4 cellular contexts compared by ENCODE assay signal in the genomic region with DNA sequence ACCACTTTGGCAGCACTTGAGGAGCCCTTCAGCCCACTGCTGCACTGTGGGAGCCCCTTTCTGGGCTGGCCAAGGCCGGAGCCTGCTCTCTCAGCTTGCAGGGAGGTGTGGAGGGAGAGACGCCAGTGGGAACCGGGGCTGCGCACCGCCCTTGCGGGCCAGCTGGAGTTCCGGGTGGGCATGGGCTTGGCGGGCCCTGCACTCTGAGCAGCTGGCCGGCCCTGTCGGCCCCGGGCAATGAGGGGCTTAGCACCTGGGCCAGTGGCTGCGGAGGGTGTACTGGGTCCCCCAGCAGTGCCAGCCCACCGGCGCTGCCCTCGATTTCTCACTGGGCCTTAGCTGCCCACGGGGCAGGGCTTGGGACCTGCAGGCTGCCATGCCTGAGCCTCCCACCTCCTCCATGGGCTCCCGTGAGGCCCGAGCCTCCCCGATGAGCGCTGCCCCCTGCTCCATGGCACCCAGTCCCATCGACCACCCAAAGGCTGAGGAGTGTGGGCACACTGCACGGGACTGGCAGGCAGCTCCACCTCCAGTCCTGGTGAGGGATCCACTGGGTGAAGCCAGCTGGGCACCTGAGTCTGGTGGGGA.
DNase-seq lines count a peak whose midpoint lies in the region; ATAC-seq and TF ChIP-seq lines count a peak whose summit lies in the region.
"Not testable (repeated sequence)": the region's sequence is repeated elsewhere in the genome, so short reads cannot be mapped to it uniquely, and the experiment has no call there.

No MANE protein-coding gene starts in this region.

- H3K9ac ChIP-seq in neuronal stem cell (ENCODE audit: low read depth, low read length, poor library complexity): not testable (repeated sequence)

- not testable (repeated sequence) for H4K8ac ChIP-seq in neuronal stem cell (ENCODE audit: low read depth, low read length)

- ATAC-seq in RWPE2 (ENCODE audit: low read depth); right cardiac atrium: not testable (repeated sequence)

- H2BK120ac ChIP-seq in neuronal stem cell (ENCODE audit: low read depth, low read length): not testable (repeated sequence)

- not testable (repeated sequence) for H2AFZ ChIP-seq in neuronal stem cell (ENCODE audit: low read length)

- H3K27me3 ChIP-seq in BE2C; RWPE2 (ENCODE audit: insufficient read depth, poor library complexity, severe bottlenecking); right cardiac atrium (ENCODE audit: control insufficient read depth, insufficient read depth); neuronal stem cell (ENCODE audit: control insufficient read depth in 3 of 3, insufficient read depth in 3 of 3, low read depth in 1 of 3, low read length in 3 of 3): not testable (repeated sequence)

- not testable (repeated sequence) for H3K36me3 ChIP-seq in BE2C; RWPE2 (ENCODE audit: low read depth); neuronal stem cell (replicated peaks in 1 of 2; ENCODE audit: control insufficient read depth in 2 of 2, insufficient read depth in 2 of 2, low read length in 2 of 2)

- not testable (repeated sequence) for TF ChIP-seq CTCF in BE2C (IDR thresholded peaks at IDR 0.05; ENCODE audit: low read depth, low read length); RWPE2 (IDR thresholded peaks at IDR 0.05; ENCODE audit: poor library complexity, severe bottlenecking)

- not testable (repeated sequence) for H3K4ac ChIP-seq in neuronal stem cell (ENCODE audit: low read length)

- H3K4me2 ChIP-seq in neuronal stem cell (ENCODE audit: insufficient read depth, low read length, poor library complexity, severe bottlenecking): not testable (repeated sequence)

- DNase-seq in BE2C (peak; percentile 4), RWPE2 (ENCODE audit: low spot score) (peak; percentile 42), right cardiac atrium (peak in 2 of 3 donors; percentile 30 to 34)
- DNase-seq in neuronal stem cell (ENCODE audit: low spot score): not testable (repeated sequence)

- H2BK15ac ChIP-seq in neuronal stem cell (ENCODE audit: low read length): not testable (repeated sequence)

- H3K9me3 ChIP-seq in BE2C; RWPE2 (ENCODE audit: severe bottlenecking); right cardiac atrium (ENCODE audit: control insufficient read depth, low read length); neuronal stem cell (replicated peaks in 1 of 2; ENCODE audit: control insufficient read depth in 2 of 2, insufficient read depth in 1 of 2, low read depth in 1 of 2, low read length in 2 of 2): not testable (repeated sequence)

- H2BK12ac ChIP-seq in neuronal stem cell (ENCODE audit: low read length): not testable (repeated sequence)

- H2BK5ac ChIP-seq in neuronal stem cell (ENCODE audit: low read length): not testable (repeated sequence)

- not testable (repeated sequence) for H3K14ac ChIP-seq in neuronal stem cell (ENCODE audit: low read length)

- not testable (repeated sequence) for H3K4me1 ChIP-seq in BE2C; RWPE2 (ENCODE audit: insufficient read depth, poor library complexity, severe bottlenecking); right cardiac atrium (ENCODE audit: control insufficient read depth, insufficient read depth, low read length); neuronal stem cell (ENCODE audit: control insufficient read depth in 2 of 2, insufficient read depth in 1 of 2, low read depth in 1 of 2, low read length in 2 of 2)

- H3K18ac ChIP-seq in neuronal stem cell (ENCODE audit: low read length): peak overlapping the region; percentile 57

- H3K4me3 ChIP-seq in BE2C (ENCODE audit: low read depth, low read length); RWPE2 (ENCODE audit: severe bottlenecking); right cardiac atrium (ENCODE audit: low read length); neuronal stem cell (ENCODE audit: low read length in 2 of 2): not testable (repeated sequence)

- intact Hi-C loops in right cardiac atrium (cut with DNase I): not testable (repeated sequence)

- not testable (repeated sequence) for H2AK5ac ChIP-seq in neuronal stem cell (ENCODE audit: low read depth, low read length)

- H3K27ac ChIP-seq in RWPE2 (ENCODE audit: poor library complexity, severe bottlenecking); right cardiac atrium (ENCODE audit: low read length); neuronal stem cell (replicated peaks; ENCODE audit: low read length): not testable (repeated sequence)

- not testable (repeated sequence) for H4K91ac ChIP-seq in neuronal stem cell (ENCODE audit: low read depth, low read length, poor library complexity)

- H3K23ac ChIP-seq in neuronal stem cell (ENCODE audit: low read depth, low read length, poor library complexity): not testable (repeated sequence)

- 95% methylated on average over 22 of the region's 22 CpGs for WGBS in right cardiac atrium
- no CpG with 5 or more reads among the region's 22 CpGs for WGBS in neuronal stem cell (ENCODE audit: extremely low coverage in 2 of 2, insufficient read length in 2 of 2, insufficient replicate concordance in 1 of 2), 2 donors

- H3K79me1 ChIP-seq in neuronal stem cell (ENCODE audit: low read depth, low read length): not testable (repeated sequence)
